Comparison of ENCODE assay signal across 1 cellular context in the genomic region with DNA sequence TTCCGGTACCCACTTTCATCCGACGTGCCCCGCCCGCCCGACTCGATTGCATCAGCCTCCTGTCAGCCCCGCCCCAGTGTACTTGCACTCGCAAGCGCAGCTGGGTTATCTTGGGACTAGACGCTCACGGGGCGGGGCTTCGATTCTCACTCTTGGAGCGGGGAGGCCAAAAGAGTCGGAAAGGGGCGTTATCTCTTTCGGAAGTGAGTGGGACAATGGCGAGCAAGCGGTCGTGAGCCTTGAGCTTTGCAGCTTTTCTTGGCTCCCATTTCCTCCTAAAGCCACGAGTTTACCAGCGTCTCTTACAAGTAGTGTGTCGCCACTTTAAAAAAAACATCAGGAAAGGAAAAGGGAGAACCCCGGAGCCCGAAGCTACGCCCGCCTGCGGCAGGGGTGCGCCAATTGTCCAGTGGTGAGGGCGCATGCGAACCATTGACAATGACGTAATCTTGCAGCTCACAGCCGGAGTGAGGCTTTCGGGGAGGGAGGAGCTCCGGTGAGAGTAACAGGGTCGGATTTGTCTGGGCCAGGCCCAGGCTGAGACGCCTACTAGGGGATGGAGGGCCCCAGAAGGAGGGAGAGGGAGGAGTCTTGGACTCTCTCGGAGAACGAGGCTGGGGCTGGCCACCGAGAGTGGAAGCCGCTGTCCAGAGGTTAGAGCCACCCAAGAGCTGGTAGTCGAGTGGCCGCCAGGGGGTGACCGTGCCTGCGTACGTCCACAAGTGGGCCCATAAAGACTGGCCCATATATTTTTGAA.
TF ChIP-seq lines count a peak whose summit lies in the region.

No MANE protein-coding gene starts in this region.

TF ChIP-seq in HepG2, 621 proteins besides CTCF, POLR2A, EP300 and RAD21 (continued from another document):
- TF ChIP-seq, protein P1, sequence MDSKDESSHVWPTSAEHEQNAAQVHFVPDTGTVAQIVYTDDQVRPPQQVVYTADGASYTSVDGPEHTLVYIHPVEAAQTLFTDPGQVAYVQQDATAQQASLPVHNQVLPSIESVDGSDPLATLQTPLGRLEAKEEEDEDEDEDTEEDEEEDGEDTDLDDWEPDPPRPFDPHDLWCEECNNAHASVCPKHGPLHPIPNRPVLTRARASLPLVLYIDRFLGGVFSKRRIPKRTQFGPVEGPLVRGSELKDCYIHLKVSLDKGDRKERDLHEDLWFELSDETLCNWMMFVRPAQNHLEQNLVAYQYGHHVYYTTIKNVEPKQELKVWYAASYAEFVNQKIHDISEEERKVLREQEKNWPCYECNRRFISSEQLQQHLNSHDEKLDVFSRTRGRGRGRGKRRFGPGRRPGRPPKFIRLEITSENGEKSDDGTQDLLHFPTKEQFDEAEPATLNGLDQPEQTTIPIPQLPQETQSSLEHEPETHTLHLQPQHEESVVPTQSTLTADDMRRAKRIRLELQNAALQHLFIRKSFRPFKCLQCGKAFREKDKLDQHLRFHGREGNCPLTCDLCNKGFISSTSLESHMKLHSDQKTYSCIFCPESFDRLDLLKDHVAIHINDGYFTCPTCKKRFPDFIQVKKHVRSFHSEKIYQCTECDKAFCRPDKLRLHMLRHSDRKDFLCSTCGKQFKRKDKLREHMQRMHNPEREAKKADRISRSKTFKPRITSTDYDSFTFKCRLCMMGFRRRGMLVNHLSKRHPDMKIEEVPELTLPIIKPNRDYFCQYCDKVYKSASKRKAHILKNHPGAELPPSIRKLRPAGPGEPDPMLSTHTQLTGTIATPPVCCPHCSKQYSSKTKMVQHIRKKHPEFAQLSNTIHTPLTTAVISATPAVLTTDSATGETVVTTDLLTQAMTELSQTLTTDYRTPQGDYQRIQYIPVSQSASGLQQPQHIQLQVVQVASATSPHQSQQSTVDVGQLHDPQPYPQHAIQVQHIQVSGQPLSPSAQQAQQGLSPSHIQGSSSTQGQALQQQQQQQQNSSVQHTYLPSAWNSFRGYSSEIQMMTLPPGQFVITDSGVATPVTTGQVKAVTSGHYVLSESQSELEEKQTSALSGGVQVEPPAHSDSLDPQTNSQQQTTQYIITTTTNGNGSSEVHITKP (CRISPR knock-in tag; IDR thresholded peaks at IDR 0.05; ENCODE audit: low read depth) = peak; percentile 77
- 0 out of 2 replicates have a peak, but pooled peaks have one; percentile 47 for TF ChIP-seq ZNF772 (CRISPR knock-in tag; IDR thresholded peaks at IDR 0.05)
- TF ChIP-seq, protein P2, sequence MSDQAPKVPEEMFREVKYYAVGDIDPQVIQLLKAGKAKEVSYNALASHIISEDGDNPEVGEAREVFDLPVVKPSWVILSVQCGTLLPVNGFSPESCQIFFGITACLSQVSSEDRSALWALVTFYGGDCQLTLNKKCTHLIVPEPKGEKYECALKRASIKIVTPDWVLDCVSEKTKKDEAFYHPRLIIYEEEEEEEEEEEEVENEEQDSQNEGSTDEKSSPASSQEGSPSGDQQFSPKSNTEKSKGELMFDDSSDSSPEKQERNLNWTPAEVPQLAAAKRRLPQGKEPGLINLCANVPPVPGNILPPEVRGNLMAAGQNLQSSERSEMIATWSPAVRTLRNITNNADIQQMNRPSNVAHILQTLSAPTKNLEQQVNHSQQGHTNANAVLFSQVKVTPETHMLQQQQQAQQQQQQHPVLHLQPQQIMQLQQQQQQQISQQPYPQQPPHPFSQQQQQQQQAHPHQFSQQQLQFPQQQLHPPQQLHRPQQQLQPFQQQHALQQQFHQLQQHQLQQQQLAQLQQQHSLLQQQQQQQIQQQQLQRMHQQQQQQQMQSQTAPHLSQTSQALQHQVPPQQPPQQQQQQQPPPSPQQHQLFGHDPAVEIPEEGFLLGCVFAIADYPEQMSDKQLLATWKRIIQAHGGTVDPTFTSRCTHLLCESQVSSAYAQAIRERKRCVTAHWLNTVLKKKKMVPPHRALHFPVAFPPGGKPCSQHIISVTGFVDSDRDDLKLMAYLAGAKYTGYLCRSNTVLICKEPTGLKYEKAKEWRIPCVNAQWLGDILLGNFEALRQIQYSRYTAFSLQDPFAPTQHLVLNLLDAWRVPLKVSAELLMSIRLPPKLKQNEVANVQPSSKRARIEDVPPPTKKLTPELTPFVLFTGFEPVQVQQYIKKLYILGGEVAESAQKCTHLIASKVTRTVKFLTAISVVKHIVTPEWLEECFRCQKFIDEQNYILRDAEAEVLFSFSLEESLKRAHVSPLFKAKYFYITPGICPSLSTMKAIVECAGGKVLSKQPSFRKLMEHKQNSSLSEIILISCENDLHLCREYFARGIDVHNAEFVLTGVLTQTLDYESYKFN (CRISPR knock-in tag; conservative IDR thresholded peaks at IDR 0.05) = peak; percentile 26; the same call in 1 of the 2 replicates
- TF ChIP-seq AGO1 (IDR thresholded peaks at IDR 0.05; ENCODE audit: low read depth, low read length, poor library complexity, severe bottlenecking) = no peak
- TF ChIP-seq, protein P3, sequence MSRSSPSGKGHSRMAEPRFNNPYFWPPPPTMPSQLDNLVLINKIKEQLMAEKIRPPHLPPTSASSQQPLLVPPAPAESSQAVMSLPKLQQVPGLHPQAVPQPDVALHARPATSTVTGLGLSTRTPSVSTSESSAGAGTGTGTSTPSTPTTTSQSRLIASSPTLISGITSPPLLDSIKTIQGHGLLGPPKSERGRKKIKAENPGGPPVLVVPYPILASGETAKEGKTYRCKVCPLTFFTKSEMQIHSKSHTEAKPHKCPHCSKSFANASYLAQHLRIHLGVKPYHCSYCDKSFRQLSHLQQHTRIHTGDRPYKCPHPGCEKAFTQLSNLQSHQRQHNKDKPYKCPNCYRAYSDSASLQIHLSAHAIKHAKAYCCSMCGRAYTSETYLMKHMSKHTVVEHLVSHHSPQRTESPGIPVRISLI (CRISPR knock-in tag; IDR thresholded peaks at IDR 0.05; ENCODE audit: borderline replicate concordance) = peak; percentile 49; the same call in 1 of the 2 replicates
- TF ChIP-seq ZNF883 (CRISPR knock-in tag; IDR thresholded peaks at IDR 0.05; ENCODE audit: not compliant biosample characterization) = no peak
- TF ChIP-seq JDP2 (CRISPR knock-in tag; IDR thresholded peaks at IDR 0.05; ENCODE audit: borderline replicate concordance) = no peak
- TF ChIP-seq ZNF746 (CRISPR knock-in tag; IDR thresholded peaks at IDR 0.05) = 0 out of 2 replicates have a peak, but pooled peaks have one; percentile 44
- TF ChIP-seq, protein P4, sequence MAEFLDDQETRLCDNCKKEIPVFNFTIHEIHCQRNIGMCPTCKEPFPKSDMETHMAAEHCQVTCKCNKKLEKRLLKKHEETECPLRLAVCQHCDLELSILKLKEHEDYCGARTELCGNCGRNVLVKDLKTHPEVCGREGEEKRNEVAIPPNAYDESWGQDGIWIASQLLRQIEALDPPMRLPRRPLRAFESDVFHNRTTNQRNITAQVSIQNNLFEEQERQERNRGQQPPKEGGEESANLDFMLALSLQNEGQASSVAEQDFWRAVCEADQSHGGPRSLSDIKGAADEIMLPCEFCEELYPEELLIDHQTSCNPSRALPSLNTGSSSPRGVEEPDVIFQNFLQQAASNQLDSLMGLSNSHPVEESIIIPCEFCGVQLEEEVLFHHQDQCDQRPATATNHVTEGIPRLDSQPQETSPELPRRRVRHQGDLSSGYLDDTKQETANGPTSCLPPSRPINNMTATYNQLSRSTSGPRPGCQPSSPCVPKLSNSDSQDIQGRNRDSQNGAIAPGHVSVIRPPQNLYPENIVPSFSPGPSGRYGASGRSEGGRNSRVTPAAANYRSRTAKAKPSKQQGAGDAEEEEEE (CRISPR knock-in tag; IDR thresholded peaks at IDR 0.05; ENCODE audit: borderline replicate concordance) = no peak
- peak; percentile 54 for TF ChIP-seq PHF21A (CRISPR knock-in tag; IDR thresholded peaks at IDR 0.05)
- TF ChIP-seq, protein P5, sequence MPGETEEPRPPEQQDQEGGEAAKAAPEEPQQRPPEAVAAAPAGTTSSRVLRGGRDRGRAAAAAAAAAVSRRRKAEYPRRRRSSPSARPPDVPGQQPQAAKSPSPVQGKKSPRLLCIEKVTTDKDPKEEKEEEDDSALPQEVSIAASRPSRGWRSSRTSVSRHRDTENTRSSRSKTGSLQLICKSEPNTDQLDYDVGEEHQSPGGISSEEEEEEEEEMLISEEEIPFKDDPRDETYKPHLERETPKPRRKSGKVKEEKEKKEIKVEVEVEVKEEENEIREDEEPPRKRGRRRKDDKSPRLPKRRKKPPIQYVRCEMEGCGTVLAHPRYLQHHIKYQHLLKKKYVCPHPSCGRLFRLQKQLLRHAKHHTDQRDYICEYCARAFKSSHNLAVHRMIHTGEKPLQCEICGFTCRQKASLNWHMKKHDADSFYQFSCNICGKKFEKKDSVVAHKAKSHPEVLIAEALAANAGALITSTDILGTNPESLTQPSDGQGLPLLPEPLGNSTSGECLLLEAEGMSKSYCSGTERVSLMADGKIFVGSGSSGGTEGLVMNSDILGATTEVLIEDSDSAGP (CRISPR knock-in tag; IDR thresholded peaks at IDR 0.05; ENCODE audit: borderline replicate concordance) = peak; percentile 96
- peak; percentile 54 for TF ChIP-seq MED1 (CRISPR knock-in tag; IDR thresholded peaks at IDR 0.05)
- peak; percentile 86 for TF ChIP-seq CEBPB (IDR thresholded peaks at IDR 0.05; ENCODE audit: borderline replicate concordance, low read depth, low read length)
- TF ChIP-seq RBFOX2 (IDR thresholded peaks at IDR 0.05; ENCODE audit: low read depth, low read length) = peak; percentile 68
- peak; percentile 48 for TF ChIP-seq GABPB1 (CRISPR knock-in tag; IDR thresholded peaks at IDR 0.05)
- TF ChIP-seq TBL1XR1 (IDR thresholded peaks at IDR 0.05; ENCODE audit: borderline replicate concordance, low read length, partially characterized antibody) = peak; percentile 14
- TF ChIP-seq, protein P6, sequence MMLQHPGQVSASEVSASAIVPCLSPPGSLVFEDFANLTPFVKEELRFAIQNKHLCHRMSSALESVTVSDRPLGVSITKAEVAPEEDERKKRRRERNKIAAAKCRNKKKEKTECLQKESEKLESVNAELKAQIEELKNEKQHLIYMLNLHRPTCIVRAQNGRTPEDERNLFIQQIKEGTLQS (CRISPR knock-in tag; IDR thresholded peaks at IDR 0.05) = peak; percentile 91
- peak; percentile 47; the same call in 1 of the 2 replicates for TF ChIP-seq ZNF788 (CRISPR knock-in tag; IDR thresholded peaks at IDR 0.05; ENCODE audit: borderline replicate concordance)
- TF ChIP-seq POGZ (CRISPR knock-in tag; IDR thresholded peaks at IDR 0.05) = peak; percentile 20; the same call in 1 of the 2 replicates
- TF ChIP-seq GATAD2A (CRISPR knock-in tag; IDR thresholded peaks at IDR 0.05) = peak; percentile 52
- TF ChIP-seq GABPA (IDR thresholded peaks at IDR 0.05; ENCODE audit: low read depth, low read length) = no peak
- TF ChIP-seq GABPA (CRISPR knock-in tag; IDR thresholded peaks at IDR 0.05; ENCODE audit: low read depth) = peak; percentile 50
- TF ChIP-seq ZNF572 (CRISPR knock-in tag; IDR thresholded peaks at IDR 0.05) = no peak
- TF ChIP-seq, protein P7, sequence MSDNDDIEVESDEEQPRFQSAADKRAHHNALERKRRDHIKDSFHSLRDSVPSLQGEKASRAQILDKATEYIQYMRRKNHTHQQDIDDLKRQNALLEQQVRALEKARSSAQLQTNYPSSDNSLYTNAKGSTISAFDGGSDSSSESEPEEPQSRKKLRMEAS (IDR thresholded peaks at IDR 0.05) = peak; percentile 54
- peak; percentile 58; the same call in 1 of the 2 replicates for TF ChIP-seq MYC (CRISPR knock-in tag; IDR thresholded peaks at IDR 0.05; ENCODE audit: borderline replicate concordance)
- TF ChIP-seq ZNF34 (CRISPR knock-in tag; IDR thresholded peaks at IDR 0.05; ENCODE audit: borderline replicate concordance) = no peak
- TF ChIP-seq SOX6 (IDR thresholded peaks at IDR 0.05) = no peak
- TF ChIP-seq SOX6 (CRISPR knock-in tag; IDR thresholded peaks at IDR 0.05) = peak; percentile 47; the same call in 1 of the 2 replicates
